In the genomic region with DNA sequence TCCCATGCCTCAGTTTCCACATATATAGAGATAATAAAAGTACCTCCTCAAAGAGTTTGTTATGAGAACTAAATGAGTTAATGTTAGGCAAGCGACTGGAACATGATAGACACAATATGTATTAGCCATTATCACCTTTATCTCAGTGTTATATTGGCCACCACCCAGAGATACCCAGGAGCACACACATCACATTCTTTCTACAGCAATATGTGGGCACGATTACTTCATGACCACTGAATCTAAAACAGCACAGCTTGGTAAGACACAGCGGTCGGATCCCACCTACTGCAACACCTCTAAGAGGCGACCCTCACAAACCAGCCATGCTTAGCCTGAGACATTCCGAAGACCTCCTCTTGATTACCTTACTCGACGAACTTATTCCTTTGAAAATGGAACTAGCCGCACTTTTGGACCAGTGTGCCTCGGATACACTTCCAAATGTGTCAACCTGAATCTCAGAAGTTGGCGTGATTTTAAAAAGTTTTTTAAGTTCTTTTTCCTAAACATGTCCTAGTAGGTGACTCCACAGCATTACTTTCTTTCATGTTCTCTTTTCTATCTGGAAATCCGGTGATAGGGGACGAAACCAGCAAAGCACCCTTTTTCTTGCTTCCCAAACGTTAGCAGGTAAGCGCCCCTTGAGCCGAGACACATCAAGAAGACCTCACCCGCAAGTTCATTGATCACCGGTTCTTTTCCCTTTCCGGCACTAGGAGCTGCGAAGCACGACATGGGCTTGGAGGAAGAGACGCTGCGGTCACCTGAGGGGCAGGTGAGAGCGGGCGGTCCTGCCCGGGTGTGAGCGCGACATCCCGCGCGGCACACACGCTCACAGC, we compare ENCODE assay signal across 1 cellular context.
TF ChIP-seq lines count a peak whose summit lies in the region.

No MANE protein-coding gene starts in this region.

TF ChIP-seq in GM23338, 12 proteins besides CTCF, POLR2A, EP300 and RAD21 (continued from another document):
- TF ChIP-seq ZNF114 (CRISPR knock-in tag; IDR thresholded peaks at IDR 0.05), result no peak
- no peak for TF ChIP-seq JUNB (IDR thresholded peaks at IDR 0.05; ENCODE audit: unreplicated experiment)
- TF ChIP-seq ETS1 (IDR thresholded peaks at IDR 0.05), result no peak
- TF ChIP-seq EZH2 (IDR thresholded peaks at IDR 0.05; ENCODE audit: low read depth, unreplicated experiment), result no peak
- TF ChIP-seq, protein P1, sequence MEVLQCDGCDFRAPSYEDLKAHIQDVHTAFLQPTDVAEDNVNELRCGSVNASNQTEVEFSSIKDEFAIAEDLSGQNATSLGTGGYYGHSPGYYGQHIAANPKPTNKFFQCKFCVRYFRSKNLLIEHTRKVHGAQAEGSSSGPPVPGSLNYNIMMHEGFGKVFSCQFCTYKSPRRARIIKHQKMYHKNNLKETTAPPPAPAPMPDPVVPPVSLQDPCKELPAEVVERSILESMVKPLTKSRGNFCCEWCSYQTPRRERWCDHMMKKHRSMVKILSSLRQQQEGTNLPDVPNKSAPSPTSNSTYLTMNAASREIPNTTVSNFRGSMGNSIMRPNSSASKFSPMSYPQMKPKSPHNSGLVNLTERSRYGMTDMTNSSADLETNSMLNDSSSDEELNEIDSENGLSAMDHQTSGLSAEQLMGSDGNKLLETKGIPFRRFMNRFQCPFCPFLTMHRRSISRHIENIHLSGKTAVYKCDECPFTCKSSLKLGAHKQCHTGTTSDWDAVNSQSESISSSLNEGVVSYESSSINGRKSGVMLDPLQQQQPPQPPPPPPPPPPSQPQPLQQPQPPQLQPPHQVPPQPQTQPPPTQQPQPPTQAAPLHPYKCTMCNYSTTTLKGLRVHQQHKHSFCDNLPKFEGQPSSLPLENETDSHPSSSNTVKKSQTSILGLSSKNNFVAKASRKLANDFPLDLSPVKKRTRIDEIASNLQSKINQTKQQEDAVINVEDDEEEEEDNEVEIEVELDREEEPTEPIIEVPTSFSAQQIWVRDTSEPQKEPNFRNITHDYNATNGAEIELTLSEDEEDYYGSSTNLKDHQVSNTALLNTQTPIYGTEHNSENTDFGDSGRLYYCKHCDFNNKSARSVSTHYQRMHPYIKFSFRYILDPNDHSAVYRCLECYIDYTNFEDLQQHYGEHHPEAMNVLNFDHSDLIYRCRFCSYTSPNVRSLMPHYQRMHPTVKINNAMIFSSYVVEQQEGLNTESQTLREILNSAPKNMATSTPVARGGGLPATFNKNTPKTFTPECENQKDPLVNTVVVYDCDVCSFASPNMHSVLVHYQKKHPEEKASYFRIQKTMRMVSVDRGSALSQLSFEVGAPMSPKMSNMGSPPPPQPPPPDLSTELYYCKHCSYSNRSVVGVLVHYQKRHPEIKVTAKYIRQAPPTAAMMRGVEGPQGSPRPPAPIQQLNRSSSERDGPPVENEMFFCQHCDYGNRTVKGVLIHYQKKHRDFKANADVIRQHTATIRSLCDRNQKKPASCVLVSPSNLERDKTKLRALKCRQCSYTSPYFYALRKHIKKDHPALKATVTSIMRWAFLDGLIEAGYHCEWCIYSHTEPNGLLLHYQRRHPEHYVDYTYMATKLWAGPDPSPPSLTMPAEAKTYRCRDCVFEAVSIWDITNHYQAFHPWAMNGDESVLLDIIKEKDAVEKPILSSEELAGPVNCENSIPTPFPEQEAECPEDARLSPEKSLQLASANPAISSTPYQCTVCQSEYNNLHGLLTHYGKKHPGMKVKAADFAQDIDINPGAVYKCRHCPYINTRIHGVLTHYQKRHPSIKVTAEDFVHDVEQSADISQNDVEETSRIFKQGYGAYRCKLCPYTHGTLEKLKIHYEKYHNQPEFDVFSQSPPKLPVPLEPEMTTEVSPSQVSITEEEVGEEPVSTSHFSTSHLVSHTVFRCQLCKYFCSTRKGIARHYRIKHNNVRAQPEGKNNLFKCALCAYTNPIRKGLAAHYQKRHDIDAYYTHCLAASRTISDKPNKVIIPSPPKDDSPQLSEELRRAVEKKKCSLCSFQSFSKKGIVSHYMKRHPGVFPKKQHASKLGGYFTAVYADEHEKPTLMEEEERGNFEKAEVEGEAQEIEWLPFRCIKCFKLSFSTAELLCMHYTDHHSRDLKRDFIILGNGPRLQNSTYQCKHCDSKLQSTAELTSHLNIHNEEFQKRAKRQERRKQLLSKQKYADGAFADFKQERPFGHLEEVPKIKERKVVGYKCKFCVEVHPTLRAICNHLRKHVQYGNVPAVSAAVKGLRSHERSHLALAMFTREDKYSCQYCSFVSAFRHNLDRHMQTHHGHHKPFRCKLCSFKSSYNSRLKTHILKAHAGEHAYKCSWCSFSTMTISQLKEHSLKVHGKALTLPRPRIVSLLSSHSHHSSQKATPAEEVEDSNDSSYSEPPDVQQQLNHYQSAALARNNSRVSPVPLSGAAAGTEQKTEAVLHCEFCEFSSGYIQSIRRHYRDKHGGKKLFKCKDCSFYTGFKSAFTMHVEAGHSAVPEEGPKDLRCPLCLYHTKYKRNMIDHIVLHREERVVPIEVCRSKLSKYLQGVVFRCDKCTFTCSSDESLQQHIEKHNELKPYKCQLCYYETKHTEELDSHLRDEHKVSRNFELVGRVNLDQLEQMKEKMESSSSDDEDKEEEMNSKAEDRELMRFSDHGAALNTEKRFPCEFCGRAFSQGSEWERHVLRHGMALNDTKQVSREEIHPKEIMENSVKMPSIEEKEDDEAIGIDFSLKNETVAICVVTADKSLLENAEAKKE (CRISPR knock-in tag; IDR thresholded peaks at IDR 0.05), result no peak
- no peak for TF ChIP-seq CREB1 (CRISPR knock-in tag; IDR thresholded peaks at IDR 0.05; ENCODE audit: low read depth)
